6 cellular contexts compared by ENCODE assay signal in the genomic region with DNA sequence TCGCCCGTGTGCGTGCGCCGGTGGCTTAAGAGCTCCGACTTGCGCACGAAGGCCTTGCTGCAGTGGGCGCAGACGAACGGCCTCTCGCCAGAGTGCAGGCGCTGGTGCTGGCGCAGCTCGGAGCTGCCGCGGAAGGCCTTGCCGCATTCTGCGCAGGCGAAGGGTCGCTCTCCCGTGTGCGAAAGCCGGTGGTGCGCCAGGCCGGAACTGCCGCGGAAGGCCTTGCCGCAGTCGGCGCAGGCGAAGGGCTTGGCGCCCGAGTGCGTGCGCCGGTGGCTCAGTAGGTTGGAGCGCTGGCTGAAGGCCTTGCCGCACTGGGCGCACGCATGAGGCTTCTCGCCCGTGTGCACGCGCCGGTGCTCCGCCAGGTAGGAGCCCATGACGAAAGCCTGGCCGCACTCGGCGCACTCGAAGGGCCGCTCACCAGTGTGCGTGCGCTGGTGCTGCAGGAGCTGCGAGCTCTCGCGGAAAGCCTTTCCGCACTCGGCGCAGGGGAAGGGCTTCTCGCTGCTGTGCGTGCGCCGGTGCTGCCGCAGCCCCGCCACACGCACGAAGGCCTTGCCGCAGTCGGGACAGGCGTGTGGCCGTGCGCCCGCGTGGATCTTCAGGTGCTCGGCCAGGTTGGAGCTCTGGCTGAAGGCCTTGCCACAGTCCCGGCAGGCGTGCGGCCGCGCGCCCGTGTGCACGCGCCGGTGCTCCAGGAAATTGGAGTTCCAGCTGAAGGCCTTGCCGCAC. TPM values are rescaled to one million over a fixed set of nuclear protein-coding genes. Genes with fewer than 3 reads are reported as not detected.
DNase-seq lines count a peak whose midpoint lies in the region; ATAC-seq lines count a peak whose summit lies in the region.

No MANE protein-coding gene starts in this region.

- H3K27me3 Mint-ChIP-seq in CD4-positive, alpha-beta memory T cell: no peaks in the 10 kb centered on the region
- peaks cover under 1% of the 10 kb centered on the region for H3K27me3 Mint-ChIP-seq in activated naive CD4-positive, alpha-beta T cell treated with anti-CD3 and anti-CD28 coated beads for 36 hours (ENCODE audit: low read depth)
- no peaks in the 10 kb centered on the region for H3K27me3 Mint-ChIP-seq in memory B cell

- no peaks in the 10 kb centered on the region for H3K36me3 ChIP-seq in CD4-positive, alpha-beta memory T cell (ENCODE audit: insufficient read depth, low read length)

- H3K27ac ChIP-seq in CD4-positive, alpha-beta memory T cell (ENCODE audit: low read depth, low read length): no peak overlapping the region

- peak overlapping the region in 1 of 2 donors; percentile 47 for H3K4me3 ChIP-seq in CD4-positive, alpha-beta memory T cell (ENCODE audit: low read length in 2 of 2)

- H3K9me3 Mint-ChIP-seq in CD4-positive, alpha-beta memory T cell: no peaks in the 10 kb centered on the region
- H3K9me3 Mint-ChIP-seq in activated naive CD4-positive, alpha-beta T cell treated with anti-CD3 and anti-CD28 coated beads for 36 hours: no peaks in the 10 kb centered on the region
- no peaks in the 10 kb centered on the region for H3K9me3 Mint-ChIP-seq in memory B cell

- peak; percentile 68 for ATAC-seq in memory B cell (ENCODE audit: low read depth)
- ATAC-seq in HG03565 (IDR thresholded peaks at IDR 0.05; ENCODE audit: unreplicated experiment): no peak
- no peak for ATAC-seq in GM19328 (IDR thresholded peaks at IDR 0.05; ENCODE audit: unreplicated experiment)

- no peaks in the 10 kb centered on the region for H3K27me3 ChIP-seq in CD4-positive, alpha-beta memory T cell (ENCODE audit: insufficient read depth, low read length)

- CTCF ChIA-PET in CD4-positive, alpha-beta memory T cell (lab: Charles Lee; ENCODE audit: partially characterized antibody): no interaction called here
- CTCF ChIA-PET in activated naive CD4-positive, alpha-beta T cell treated with anti-CD3 and anti-CD28 coated beads for 36 hours (lab: Charles Lee): no interaction called here

- H3K9me3 ChIP-seq in CD4-positive, alpha-beta memory T cell (ENCODE audit: control insufficient read depth in 1 of 2, low read length in 2 of 2): no peaks in the 10 kb centered on the region

- POLR2A ChIA-PET in CD4-positive, alpha-beta memory T cell (lab: Charles Lee; ENCODE audit: partially characterized antibody): interaction anchor here (0.7 to 2.2 kb wide), 11 partner anchors 9 to 587 kb away, joined by 3 to 22 read pairs (median 4); a partner anchor contains a TSS

- H3K27ac Mint-ChIP-seq in CD4-positive, alpha-beta memory T cell: peak overlapping the region in 2 of 7 donors; percentile 30 to 51
- no peak overlapping the region for H3K27ac Mint-ChIP-seq in activated naive CD4-positive, alpha-beta T cell treated with anti-CD3 and anti-CD28 coated beads for 36 hours
- no peak overlapping the region for H3K27ac Mint-ChIP-seq in memory B cell

- H3K4me1 Mint-ChIP-seq in CD4-positive, alpha-beta memory T cell: peaks cover 0 to 25% (median 7%) of the 10 kb centered on the region in 4 donors
- H3K4me1 Mint-ChIP-seq in activated naive CD4-positive, alpha-beta T cell treated with anti-CD3 and anti-CD28 coated beads for 36 hours (ENCODE audit: low read depth): peaks cover 15% of the 10 kb centered on the region
- peaks cover 2% of the 10 kb centered on the region for H3K4me1 Mint-ChIP-seq in memory B cell

- peaks cover 19% of the 10 kb centered on the region for H3K4me1 ChIP-seq in CD4-positive, alpha-beta memory T cell (ENCODE audit: insufficient read depth, low read length)

- H3K36me3 Mint-ChIP-seq in CD4-positive, alpha-beta memory T cell: no peaks in the 10 kb centered on the region
- peaks cover 3% of the 10 kb centered on the region for H3K36me3 Mint-ChIP-seq in activated naive CD4-positive, alpha-beta T cell treated with anti-CD3 and anti-CD28 coated beads for 36 hours (ENCODE audit: low read depth)
- peaks cover 4% of the 10 kb centered on the region for H3K36me3 Mint-ChIP-seq in memory B cell

- peak overlapping the region; percentile 29 to 74 (median 60) for H3K4me3 Mint-ChIP-seq in CD4-positive, alpha-beta memory T cell
- peak overlapping the region; percentile 9 for H3K4me3 Mint-ChIP-seq in activated naive CD4-positive, alpha-beta T cell treated with anti-CD3 and anti-CD28 coated beads for 36 hours
- H3K4me3 Mint-ChIP-seq in memory B cell: peak overlapping the region; percentile 68

- DNase-seq in CD4-positive, alpha-beta memory T cell: peak; percentile 45 to 50 (median 46)
- peak; percentile 32 for DNase-seq in activated naive CD4-positive, alpha-beta T cell treated with anti-CD3 and anti-CD28 coated beads for 36 hours
- DNase-seq in memory B cell (ENCODE audit: low spot score in 2 of 2) (peak; percentile 20 to 33), HCEC 1CT (no peak)

- intact Hi-C loops in CD4-positive, alpha-beta memory T cell (cut with micrococcal nuclease): no loop called here
- intact Hi-C loops in activated naive CD4-positive, alpha-beta T cell treated with anti-CD3 and anti-CD28 coated beads for 36 hours (cut with micrococcal nuclease): no loop called here

RNA-seq across cellular contexts. Expression of a gene that starts 3.1 kb away (rescaled TPM):
- total RNA-seq in CD4-positive, alpha-beta memory T cell: 10 to 100 TPM; 15.8 to 19.0 TPM
- polyA plus RNA-seq in CD4-positive, alpha-beta memory T cell: 10 to 100 TPM; 44.7 to 47.9 TPM
- 1 to 10 TPM; 6.1 to 7.4 TPM for total RNA-seq in activated naive CD4-positive, alpha-beta T cell treated with anti-CD3 and anti-CD28 coated beads for 36 hours

RNA-seq across cellular contexts. Expression of a gene that starts 6.1 kb away (rescaled TPM):
- 1 to 10 TPM; 1.7 to 2.0 TPM for total RNA-seq in CD4-positive, alpha-beta memory T cell
- 1 to 10 TPM in 1 of 2 donors, under 1 TPM in 1; 0.46 to 1.2 TPM for polyA plus RNA-seq in CD4-positive, alpha-beta memory T cell
- total RNA-seq in activated naive CD4-positive, alpha-beta T cell treated with anti-CD3 and anti-CD28 coated beads for 36 hours: under 1 TPM; 0.40 to 0.41 TPM

RNA-seq across cellular contexts. Expression of a gene that starts 24.4 kb away (rescaled TPM):
- 1 to 10 TPM; 3.4 to 3.5 TPM for total RNA-seq in CD4-positive, alpha-beta memory T cell
- 1 to 10 TPM; 3.8 to 4.6 TPM for polyA plus RNA-seq in CD4-positive, alpha-beta memory T cell
- total RNA-seq in activated naive CD4-positive, alpha-beta T cell treated with anti-CD3 and anti-CD28 coated beads for 36 hours: 1 to 10 TPM; 1.7 to 1.9 TPM

RNA-seq across cellular contexts. Expression of a gene that starts 29.6 kb away (rescaled TPM):
- 1 to 10 TPM; 5.0 to 5.3 TPM for total RNA-seq in CD4-positive, alpha-beta memory T cell
- 1 to 10 TPM in 1 of 2 donors, under 1 TPM in 1; 0.36 to 3.5 TPM for polyA plus RNA-seq in CD4-positive, alpha-beta memory T cell
- 1 to 10 TPM; 1.2 to 1.3 TPM for total RNA-seq in activated naive CD4-positive, alpha-beta T cell treated with anti-CD3 and anti-CD28 coated beads for 36 hours

RNA-seq across cellular contexts. Expression of a gene that starts 30.7 kb away (rescaled TPM):
- 1,000 to 10,000 TPM; 1,267 to 1,360 TPM for total RNA-seq in CD4-positive, alpha-beta memory T cell
- polyA plus RNA-seq in CD4-positive, alpha-beta memory T cell: 1,000 to 10,000 TPM; 1,172 to 1,304 TPM
- total RNA-seq in activated naive CD4-positive, alpha-beta T cell treated with anti-CD3 and anti-CD28 coated beads for 36 hours: 1,000 to 10,000 TPM; 1,806 to 1,853 TPM

Comparison
In these comparisons a context has a peak if more than half of its experiments do, and no peak if none do; other contexts are left out.
1. H3K4me3 Mint-ChIP-seq: peak in every context shown above with its lines; median percentile 68 in memory B cell; 60 in CD4-positive, alpha-beta memory T cell; 9 in activated naive CD4-positive, alpha-beta T cell treated with anti-CD3 and anti-CD28 coated beads for 36 hours.